8 cellular contexts compared by ENCODE assay signal in the genomic region with DNA sequence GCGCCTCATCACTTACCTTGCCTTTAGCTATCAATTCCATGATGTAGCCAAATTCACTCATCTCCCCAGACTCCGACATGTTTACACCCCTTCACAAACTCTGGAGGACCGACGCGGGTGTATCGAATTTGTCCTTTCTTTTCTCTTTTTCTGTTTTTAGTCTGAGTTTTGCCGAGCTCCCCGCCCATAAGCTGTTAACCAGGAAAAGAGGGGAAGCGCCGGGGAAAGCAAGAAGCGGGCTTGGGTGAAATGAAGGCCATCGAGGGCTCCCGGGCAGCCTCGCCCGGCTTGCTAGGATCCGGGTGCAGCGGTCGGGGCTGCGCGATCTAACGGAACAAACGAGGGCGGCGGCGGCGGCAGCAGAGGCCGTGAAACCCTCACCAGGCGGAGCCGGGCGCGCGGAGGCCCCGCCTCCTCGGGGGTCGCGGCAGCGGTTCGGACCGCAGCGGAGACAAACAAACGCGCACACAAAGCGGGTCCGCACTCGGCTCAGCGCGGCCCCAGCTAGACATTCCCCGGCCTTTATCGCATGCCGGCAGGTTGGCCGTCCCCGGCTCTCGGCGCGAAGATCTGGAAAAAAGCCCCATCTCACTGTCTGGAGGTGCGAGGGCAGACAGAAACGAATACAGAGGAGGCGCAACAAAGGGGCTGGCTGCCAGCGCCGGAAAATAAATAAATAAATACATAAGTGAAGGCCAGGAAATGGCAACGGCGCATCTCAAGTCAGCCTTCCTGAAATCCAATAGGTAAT. TPM values are rescaled to one million over a fixed set of nuclear protein-coding genes. Genes with fewer than 3 reads are reported as not detected.
DNase-seq lines count a peak whose midpoint lies in the region; ATAC-seq, FAIRE-seq and TF ChIP-seq lines count a peak whose summit lies in the region.

No MANE protein-coding gene starts in this region.

- H3K4me1 ChIP-seq in Peyer's patch (peaks cover 0 to 12% (median 7%) of the 10 kb centered on the region in 4 donors), HepG2 (ENCODE audit: insufficient read depth, low read length) (peaks cover 5% of the 10 kb centered on the region; the same call in 1 of the 2 replicates), stomach (peaks cover 15 to 22% (median 20%) of the 10 kb centered on the region in 4 donors)

- H2AFZ ChIP-seq in HepG2 (ENCODE audit: low read length) = no peak overlapping the region

- no peak for TF ChIP-seq RAD21 in HepG2 (CRISPR knock-in tag; IDR thresholded peaks at IDR 0.05)

- no peaks in the 10 kb centered on the region for H3K9me3 Mint-ChIP-seq in central memory CD8-positive, alpha-beta T cell

- no TSS peak for BruUV-seq in HepG2 (replicated peaks; lab: Mats Ljungman, UMichigan)

- ATAC-seq in GM18517 (IDR thresholded peaks at IDR 0.05; ENCODE audit: unreplicated experiment) = peak; percentile 55
- ATAC-seq in HG03135 (IDR thresholded peaks at IDR 0.05; ENCODE audit: unreplicated experiment) = peak; percentile 53
- ATAC-seq in central memory CD8-positive, alpha-beta T cell (replicated peaks; ENCODE audit: extremely low read depth, poor library complexity, severe bottlenecking) = peak; percentile 47
- ATAC-seq in HepG2 = peak; percentile 88
- ATAC-seq in GM19328 (IDR thresholded peaks at IDR 0.05; ENCODE audit: unreplicated experiment) = no peak

- H3K4me1 Mint-ChIP-seq in central memory CD8-positive, alpha-beta T cell = peaks cover 11% of the 10 kb centered on the region

- DNase-seq in Ammon's horn (ENCODE audit: low spot score) (peak; percentile 31), Peyer's patch (peak in 2 of 3 donors; percentile 64 to 73), HepG2 (ENCODE audit: low spot score) (no peak), stomach (no peak)
- no peak for DNase-seq in central memory CD8-positive, alpha-beta T cell (ENCODE audit: low spot score in 2 of 2)

- H3K4me2 ChIP-seq in HepG2 (ENCODE audit: low read depth, low read length) = peak overlapping the region; percentile 83

- peaks cover 3% of the 10 kb centered on the region for H3K36me3 Mint-ChIP-seq in central memory CD8-positive, alpha-beta T cell (ENCODE audit: insufficient read depth)

- 11% methylated on average over 40 of the region's 62 CpGs for WGBS in HepG2 (ENCODE audit: low lambda C conversion rate)
- WGBS in stomach, 5 donors = 1% methylated on average over 41 to 62 of the region's 62 CpGs

- peaks cover 84% of the 10 kb centered on the region for H3K27me3 Mint-ChIP-seq in central memory CD8-positive, alpha-beta T cell

- H3K27me3 ChIP-seq in Peyer's patch = peaks cover 0 to 18% of the 10 kb centered on the region in 2 donors
- H3K27me3 ChIP-seq in HepG2 (ENCODE audit: control insufficient read depth in 1 of 2, insufficient read depth in 2 of 2, low read length in 2 of 2) = peaks cover 3 to 54% of the 10 kb centered on the region in 2 experiments
- H3K27me3 ChIP-seq in stomach = peaks cover 4 to 74% (median 47%) of the 10 kb centered on the region in 3 donors

- POLR2A ChIA-PET in HepG2 (lab: Yijun Ruan, JAX) = no interaction called here

- H3K27ac ChIP-seq in Peyer's patch (no peak overlapping the region), HepG2 (ENCODE audit: extremely low read length, insufficient read depth, low read length) (no peak overlapping the region), stomach (no peak overlapping the region)

- peak overlapping the region; percentile 25 to 64 (median 54) for H3K4me3 ChIP-seq in Peyer's patch
- peak overlapping the region; percentile 46 to 69 (median 50) for H3K4me3 ChIP-seq in HepG2 (replicated peaks in 1 of 3; ENCODE audit: insufficient read depth in 1 of 3, low read depth in 2 of 3, low read length in 3 of 3)
- H3K4me3 ChIP-seq in stomach = peak overlapping the region; percentile 49 to 76 (median 58)

- H3K9me3 ChIP-seq in Peyer's patch (no peaks in the 10 kb centered on the region), HepG2 (ENCODE audit: low read length) (no peaks in the 10 kb centered on the region), stomach (no peaks in the 10 kb centered on the region)

- CTCF ChIA-PET in HepG2 (lab: Yijun Ruan, JAX; ENCODE audit: low intra/inter-chr PET ratio, low total read pairs) = no interaction called here

- no peaks in the 10 kb centered on the region for H3K79me2 ChIP-seq in HepG2 (ENCODE audit: insufficient read depth, low read length)

- no peak for TF ChIP-seq EP300 in HepG2 (IDR thresholded peaks at IDR 0.05; ENCODE audit: low read depth in 2 of 2, low read length in 2 of 2)
- no peak for TF ChIP-seq EP300 in HepG2 (CRISPR knock-in tag; IDR thresholded peaks at IDR 0.05; ENCODE audit: borderline replicate concordance)
- TF ChIP-seq EP300 in stomach (IDR thresholded peaks at IDR 0.05) = no peak

- no peak for TF ChIP-seq CTCF in Peyer's patch (IDR thresholded peaks at IDR 0.05)
- TF ChIP-seq CTCF in HepG2 (CRISPR knock-in tag; IDR thresholded peaks at IDR 0.05) = 0 out of 2 replicates have a peak, but pooled peaks have one; percentile 3
- no peak for TF ChIP-seq CTCF in stomach (IDR thresholded peaks at IDR 0.05)

- H3K36me3 ChIP-seq in Peyer's patch (no peaks in the 10 kb centered on the region), HepG2 (replicated peaks in 1 of 2; ENCODE audit: control insufficient read depth in 1 of 2, insufficient read depth in 2 of 2, low read length in 2 of 2) (no peaks in the 10 kb centered on the region), stomach (no peaks in the 10 kb centered on the region)

- in situ Hi-C loops in HepG2 (cut with HindIII; ENCODE audit: extremely low pct_ligation_motif_present, low pct_unique_long_range_greater_than_20kb) = no loop called here

- peak overlapping the region; percentile 85 for H3K4me3 Mint-ChIP-seq in central memory CD8-positive, alpha-beta T cell

- H3K9ac ChIP-seq in HepG2 (ENCODE audit: insufficient read depth, low read depth, low read length) = no peak overlapping the region

- FAIRE-seq in HepG2 (lab: Jason Lieb, UNC) = no peak

- H4K20me1 ChIP-seq in HepG2 (ENCODE audit: insufficient read depth, low read length) = no peaks in the 10 kb centered on the region

- H3K27ac Mint-ChIP-seq in central memory CD8-positive, alpha-beta T cell (ENCODE audit: low read depth) = no peak overlapping the region

- TF ChIP-seq POLR2A in Peyer's patch (IDR thresholded peaks at IDR 0.05) (no peak), HepG2 (IDR thresholded peaks at IDR 0.05; ENCODE audit: insufficient read depth in 1 of 2, low read depth in 2 of 2, low read length in 2 of 2) (no peak), stomach (IDR thresholded peaks at IDR 0.05) (no peak)

- intact Hi-C loops in HepG2 (cut with micrococcal nuclease; ENCODE audit: unreplicated experiment) = loop anchor here (5.0 kb wide), 1 partner anchor 62 kb away; no protein-coding TSS in a partner anchor
- intact Hi-C loops in stomach (cut with DNase I; ENCODE audit: low total_unique reads) = no loop called here

TF ChIP-seq in HepG2, 621 proteins besides CTCF, POLR2A, EP300 and RAD21 (continues in another document):
- TF ChIP-seq RARG (CRISPR knock-in tag; IDR thresholded peaks at IDR 0.05; ENCODE audit: low read depth) (no peak), CBX1 (IDR thresholded peaks at IDR 0.05; ENCODE audit: low read depth) (no peak), PHF21A (CRISPR knock-in tag; IDR thresholded peaks at IDR 0.05) (no peak), ELF4 (CRISPR knock-in tag; IDR thresholded peaks at IDR 0.05; ENCODE audit: borderline replicate concordance) (no peak), ZNF530 (CRISPR knock-in tag; IDR thresholded peaks at IDR 0.05; ENCODE audit: low read depth) (no peak), ZNF850 (CRISPR knock-in tag; conservative IDR thresholded peaks at IDR 0.05) (no peak), EZH2 (conservative IDR thresholded peaks at IDR 0.05; ENCODE audit: low read depth, low read length) (peak; percentile 82; the same call in 1 of the 2 replicates)
- TF ChIP-seq, protein P1, sequence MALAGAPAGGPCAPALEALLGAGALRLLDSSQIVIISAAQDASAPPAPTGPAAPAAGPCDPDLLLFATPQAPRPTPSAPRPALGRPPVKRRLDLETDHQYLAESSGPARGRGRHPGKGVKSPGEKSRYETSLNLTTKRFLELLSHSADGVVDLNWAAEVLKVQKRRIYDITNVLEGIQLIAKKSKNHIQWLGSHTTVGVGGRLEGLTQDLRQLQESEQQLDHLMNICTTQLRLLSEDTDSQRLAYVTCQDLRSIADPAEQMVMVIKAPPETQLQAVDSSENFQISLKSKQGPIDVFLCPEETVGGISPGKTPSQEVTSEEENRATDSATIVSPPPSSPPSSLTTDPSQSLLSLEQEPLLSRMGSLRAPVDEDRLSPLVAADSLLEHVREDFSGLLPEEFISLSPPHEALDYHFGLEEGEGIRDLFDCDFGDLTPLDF (CRISPR knock-in tag; IDR thresholded peaks at IDR 0.05) = no peak

RNA-seq across cellular contexts. Expression of a gene that starts 10.4 kb away (rescaled TPM):
- 10 to 100 TPM; 27.2 to 69.0 (median 48.7) TPM for total RNA-seq in Peyer's patch
- 2.0 and 2.4 TPM in 2 replicates for total RNA-seq in HepG2 (2016; rRNA removed; fragmentation: Illumina TruSeq; extraction: Trizol)
- 0.91 and 1.3 TPM in 2 replicates for total RNA-seq in HepG2 (2016; cell fraction: cytosol; rRNA removed; fragmentation: Illumina TruSeq; extraction: Trizol; ENCODE audit: low read depth)
- 1.8 and 2.7 TPM in 2 replicates for total RNA-seq in HepG2 (2016; cell fraction: insoluble cytoplasmic fraction; rRNA removed; fragmentation: Illumina TruSeq; extraction: Trizol)
- 1.2 TPM in 2 replicates for total RNA-seq in HepG2 (2016; cell fraction: membrane; rRNA removed; fragmentation: Illumina TruSeq; extraction: Trizol)
- total RNA-seq in HepG2 (2016; cell fraction: nucleus; rRNA removed; fragmentation: Illumina TruSeq; extraction: Trizol) = 2.1 and 2.2 TPM in 2 replicates
- 1.4 and 1.7 TPM in 2 replicates for polyA plus RNA-seq in HepG2 (2011; rRNA removed)
- 0.71 and 0.90 TPM in 2 replicates for polyA plus RNA-seq in HepG2 (2011; cell fraction: cytosol; rRNA removed)
- polyA plus RNA-seq in HepG2 (2011; cell fraction: nucleus; rRNA removed) = 0.99 and 1.5 TPM in 2 replicates
- polyA plus RNA-seq in HepG2 (2012) = 0.85 and 1.2 TPM in 2 replicates
- 0.12 and 0.17 TPM in 2 replicates for polyA plus RNA-seq in HepG2 (2016; cell fraction: cytosol; fragmentation: Illumina TruSeq; extraction: Trizol; ENCODE audit: low read depth)
- 1.4 and 1.8 TPM in 2 replicates for polyA plus RNA-seq in HepG2 (2016; cell fraction: insoluble cytoplasmic fraction; fragmentation: Illumina TruSeq; extraction: Trizol; ENCODE audit: low read depth)
- 0.13 and 0.27 TPM in 2 replicates for polyA plus RNA-seq in HepG2 (2016; cell fraction: membrane; fragmentation: Illumina TruSeq; extraction: Trizol; ENCODE audit: low read depth)
- polyA plus RNA-seq in HepG2 (2016; cell fraction: nucleus; fragmentation: Illumina TruSeq; extraction: Trizol; ENCODE audit: insufficient read depth, low read depth) = 1.7 and 2.9 TPM in 2 replicates
- 3.2 and 16.5 TPM in 2 replicates for polyA minus RNA-seq in HepG2 (2011; rRNA and poly(A)+ RNA removed; ENCODE audit: low replicate concordance)
- polyA minus RNA-seq in HepG2 (2011; cell fraction: cytosol; rRNA and poly(A)+ RNA removed) = 0.79 and 3.6 TPM in 2 replicates
- polyA minus RNA-seq in HepG2 (2011; cell fraction: nucleus; rRNA and poly(A)+ RNA removed) = 1.6 and 3.2 TPM in 2 replicates
- 10 to 100 TPM in 2 of 5 donors, 1 to 10 TPM in 3; 1.8 to 36.5 (median 6.2) TPM for total RNA-seq in stomach
- 1 to 10 TPM; 3.1 to 8.0 (median 6.0) TPM for polyA plus RNA-seq in stomach

Comparison
In these comparisons a context has a peak if more than half of its experiments do, and no peak if none do; other contexts are left out.
1. DNase-seq: peak in Ammon's horn (single experiment) and Peyer's patch (2 of 3); none in central memory CD8-positive, alpha-beta T cell (0 of 2), HepG2 (single experiment) and stomach (single experiment).
2. Peak in every context shown above with its lines, with median percentiles within 50 percentile points of each other: H3K4me3 ChIP-seq.